19 cellular contexts compared by ENCODE assay signal in genomic region chrX:138866643-138867042, GRCh38.
"Had no signal": no experiment of that assay in that cellular context is flagged by ENCODE, and none has a peak within 500 bp of the region (broad histone marks: within the 10 kb centered on the region; RNA-seq: fewer than 3 reads in every experiment).

No MANE protein-coding gene starts in this region.

- H3K9ac ChIP-seq: KMS-11, SK-N-SH had no signal

- H3K4me2 ChIP-seq: KMS-11, SK-N-SH had no signal

- H3K36me3 Mint-ChIP-seq: T-cell had no signal

- H3K27ac ChIP-seq: KMS-11 had no signal

- H3K9me3 ChIP-seq: SK-N-SH had no signal

- DNase-seq: Kasumi-1, MV-4-11, NCI-H1048, NCI-H1105, NCI-H1417 treated with DMSO at 0.1 percent for 48 hours, NCI-H146, NCI-H1694 treated with DMSO at 0.1 percent for 48 hours, NCI-H1930, NCI-H2081, NCI-H2107, NCI-H2227 treated with DMSO at 0.1 percent for 48 hours, NCI-H524, NCI-H526 treated with DMSO at 0.1 percent for 48 hours, NCI-H774, Right ventricle myocardium superior, SK-N-SH, SW 1271, T-cell had no signal

- H3K4me1 Mint-ChIP-seq: T-cell had no signal

- ATAC-seq: T-cell had no signal

- H3K9me3 Mint-ChIP-seq: T-cell had no signal

- H3K27ac Mint-ChIP-seq: T-cell had no signal

- H3K4me3 Mint-ChIP-seq: T-cell had no signal
